ENCODE assay signal across 15 cellular contexts in the genomic region with DNA sequence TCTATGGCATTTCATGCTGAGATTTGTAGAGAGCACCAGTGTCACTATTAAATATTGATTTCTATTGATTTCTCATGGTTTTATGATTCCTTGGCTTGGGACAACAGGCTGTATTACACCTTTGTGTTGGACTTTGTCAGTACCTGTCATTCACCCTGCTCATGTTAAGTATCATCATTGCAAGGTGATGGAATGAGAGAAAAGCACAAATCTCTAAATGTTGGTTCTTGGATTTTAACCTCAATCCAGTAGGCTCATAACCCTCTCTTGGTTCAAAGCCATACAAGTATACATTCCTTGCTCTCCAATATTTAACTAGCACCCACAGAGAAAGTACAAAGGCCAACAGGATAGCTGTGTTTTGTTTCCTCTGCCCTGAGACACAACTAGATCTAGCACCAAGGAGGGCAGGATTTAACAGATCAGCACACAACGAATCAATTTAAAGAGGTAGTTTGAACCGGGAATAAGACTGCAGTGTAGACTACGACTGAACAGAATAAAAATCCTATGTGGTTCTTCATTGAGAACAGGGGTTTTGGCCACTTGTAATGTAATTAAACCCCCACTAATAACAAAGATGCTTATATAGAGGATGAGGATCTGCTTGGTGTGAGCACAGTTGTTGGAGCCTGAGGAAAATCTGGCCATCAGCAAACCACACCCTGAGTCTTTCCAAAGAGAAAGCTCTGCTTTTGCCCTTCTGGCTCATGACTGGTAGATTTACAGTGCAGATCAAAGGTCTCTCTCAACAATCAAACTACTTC.
"Had no signal": no experiment of that assay in that cellular context is flagged by ENCODE, and none has a peak within 500 bp of the region (broad histone marks: within the 10 kb centered on the region; RNA-seq: fewer than 3 reads in every experiment).

No MANE protein-coding gene starts in this region.

- ATAC-seq: psoas muscle; Right ventricle myocardium inferior; stimulated activated memory B cell treated with anti-CD40 and anti-IgM and Interleukin-4, amounts not matched to agents 10 μg/mL and 1 μg/mL and 100 μg/mL, for 72 hours had no signal

- H3K4me1 ChIP-seq: psoas muscle had no signal

- H3K27me3 Mint-ChIP-seq: activated CD4-positive, alpha-beta T cell treated with anti-CD3 and anti-CD28 coated beads, Interleukin-2, amount 10 ng/mL, durations not matched to agents 7 days and 5 days had no signal

- H3K9me3 Mint-ChIP-seq: activated naive CD4-positive, alpha-beta T cell treated with anti-CD3 and anti-CD28 coated beads for 36 hours; naive B cell; stimulated activated memory B cell treated with anti-CD40 and anti-IgM and Interleukin-4, amounts not matched to agents 10 μg/mL and 1 μg/mL and 100 μg/mL, for 72 hours had no signal

- H3K4me3 ChIP-seq: left ventricle myocardium inferior, psoas muscle, SK-N-MC, tibial artery had no signal

- H3K36me3 ChIP-seq: left ventricle myocardium inferior, neutrophil, tibial artery had no signal

- H3K27ac ChIP-seq: left ventricle myocardium inferior, neutrophil, psoas muscle, SK-N-MC, tibial artery had no signal

- H3K4me3 Mint-ChIP-seq: activated CD4-positive, alpha-beta T cell treated with anti-CD3 and anti-CD28 coated beads, Interleukin-2, amount 10 ng/mL, durations not matched to agents 7 days and 5 days; activated naive CD4-positive, alpha-beta T cell treated with anti-CD3 and anti-CD28 coated beads for 36 hours; naive B cell; stimulated activated memory B cell treated with anti-CD40 and anti-IgM and Interleukin-4, amounts not matched to agents 10 μg/mL and 1 μg/mL and 100 μg/mL, for 72 hours; T-helper 1 cell treated with Interleukin-12 subunit alpha and Interleukin-12 subunit beta and Interleukin-4 antibody, amounts not matched to agents 30 μg/mL and 1 μg/mL, for 36 hours had no signal

- H3K36me3 Mint-ChIP-seq: stimulated activated memory B cell treated with anti-CD40 and anti-IgM and Interleukin-4, amounts not matched to agents 10 μg/mL and 1 μg/mL and 100 μg/mL, for 72 hours had no signal

- H3K27me3 ChIP-seq: neutrophil, tibial artery had no signal

- H3K27ac Mint-ChIP-seq: activated CD4-positive, alpha-beta T cell treated with anti-CD3 and anti-CD28 coated beads, Interleukin-2, amount 10 ng/mL, durations not matched to agents 7 days and 5 days; activated naive CD4-positive, alpha-beta T cell treated with anti-CD3 and anti-CD28 coated beads for 36 hours; stimulated activated memory B cell treated with anti-CD40 and anti-IgM and Interleukin-4, amounts not matched to agents 10 μg/mL and 1 μg/mL and 100 μg/mL, for 72 hours; T-helper 1 cell treated with Interleukin-12 subunit alpha and Interleukin-12 subunit beta and Interleukin-4 antibody, amounts not matched to agents 30 μg/mL and 1 μg/mL, for 36 hours had no signal

- DNase-seq: activated CD4-positive, alpha-beta T cell treated with anti-CD3 and anti-CD28 coated beads, Interleukin-2, amount 10 ng/mL, durations not matched to agents 7 days and 5 days; activated CD4-positive, CD25-positive, alpha-beta regulatory T cell; activated CD8-positive, alpha-beta memory T cell treated with anti-CD3 and anti-CD28 coated beads for 24 hours; activated naive CD4-positive, alpha-beta T cell treated with anti-CD3 and anti-CD28 coated beads for 36 hours; central memory CD4-positive, alpha-beta T cell; effector memory CD4-positive, alpha-beta T cell; left ventricle myocardium inferior; naive B cell; psoas muscle; tibial artery had no signal

- H3K9me3 ChIP-seq: left ventricle myocardium inferior, neutrophil, psoas muscle, tibial artery had no signal
